ENCODE assay signal across 22 cellular contexts in genomic region chr5:157184117-157184516, GRCh38. TPM values are rescaled to one million over a fixed set of nuclear protein-coding genes. Genes with fewer than 3 reads are reported as not detected.
DNase-seq lines count a peak whose midpoint lies in the region; ATAC-seq and TF ChIP-seq lines count a peak whose summit lies in the region.
"Had no signal": no experiment of that assay in that cellular context is flagged by ENCODE, and none has a peak within 500 bp of the region (broad histone marks: within the 10 kb centered on the region; RNA-seq: fewer than 3 reads in every experiment).

No MANE protein-coding gene starts in this region.

- H3K27ac Mint-ChIP-seq in activated naive CD4-positive, alpha-beta T cell treated with anti-CD3 and anti-CD28 coated beads, Interleukin-2, amount 50 U/mL, for 24 hours: peak overlapping the region; percentile 92
- H3K27ac Mint-ChIP-seq in T-helper 17 cell: peak overlapping the region; percentile 97

- peak overlapping the region; percentile 90 for H3K27ac ChIP-seq in effector memory CD4-positive, alpha-beta T cell (ENCODE audit: insufficient read depth, low read length, poor library complexity, severe bottlenecking)
- H3K27ac ChIP-seq in stomach: no peak overlapping the region
- H3K27ac ChIP-seq: esophagus squamous epithelium, neutrophil, SJCRH30, transverse colon had no signal

- no peaks in the 10 kb centered on the region for H3K27me3 Mint-ChIP-seq in activated naive CD4-positive, alpha-beta T cell treated with anti-CD3 and anti-CD28 coated beads, Interleukin-2, amount 50 U/mL, for 24 hours
- H3K27me3 Mint-ChIP-seq in T-helper 17 cell: no peaks in the 10 kb centered on the region

- no peak for ATAC-seq in T-helper 17 cell
- no peak for ATAC-seq in GM19455 (IDR thresholded peaks at IDR 0.05; ENCODE audit: unreplicated experiment)

- peaks cover 18% of the 10 kb centered on the region for H3K36me3 ChIP-seq in effector memory CD4-positive, alpha-beta T cell (ENCODE audit: control insufficient read depth, insufficient read depth, low read length)
- H3K36me3 ChIP-seq in stomach: no peaks in the 10 kb centered on the region
- H3K36me3 ChIP-seq: esophagus squamous epithelium, HAP-1, neutrophil, SJCRH30, transverse colon had no signal

- peaks cover 52% of the 10 kb centered on the region for H3K36me3 Mint-ChIP-seq in activated naive CD4-positive, alpha-beta T cell treated with anti-CD3 and anti-CD28 coated beads, Interleukin-2, amount 50 U/mL, for 24 hours
- H3K36me3 Mint-ChIP-seq in T-helper 17 cell (ENCODE audit: low read depth): peaks cover 23% of the 10 kb centered on the region

- TF ChIP-seq CTCF in stomach (IDR thresholded peaks at IDR 0.05): no peak

- 63 to 84% (median 67%) methylated on average over 3 to 7 of the region's 7 CpGs for WGBS in stomach, 5 donors

- H3K4me3 Mint-ChIP-seq in activated naive CD4-positive, alpha-beta T cell treated with anti-CD3 and anti-CD28 coated beads, Interleukin-2, amount 50 U/mL, for 24 hours: peak overlapping the region; percentile 96
- H3K4me3 Mint-ChIP-seq in T-helper 17 cell: peak overlapping the region; percentile 97

- no peaks in the 10 kb centered on the region for H3K9me3 ChIP-seq in T-helper 17 cell (ENCODE audit: control insufficient read depth, low read length, poor library complexity, severe bottlenecking)
- no peaks in the 10 kb centered on the region for H3K9me3 ChIP-seq in effector memory CD4-positive, alpha-beta T cell (ENCODE audit: control insufficient read depth, low read length)
- peaks cover 0 to 10% (median 4%) of the 10 kb centered on the region in 4 donors for H3K9me3 ChIP-seq in stomach
- H3K9me3 ChIP-seq: esophagus squamous epithelium, HAP-1, neutrophil, SJCRH30, transverse colon had no signal

- H3K4me3 ChIP-seq in effector memory CD4-positive, alpha-beta T cell (ENCODE audit: insufficient read depth, low read depth, low read length, poor library complexity, severe bottlenecking): peak overlapping the region; percentile 81
- H3K4me3 ChIP-seq in stomach: peak overlapping the region in 3 of 4 donors; percentile 5 to 28 (median 13)
- H3K4me3 ChIP-seq: HAP-1, SJCRH30 had no signal

- TF ChIP-seq POLR2A in stomach (IDR thresholded peaks at IDR 0.05): no peak

- no peak for TF ChIP-seq EP300 in stomach (IDR thresholded peaks at IDR 0.05)

- H3K4me1 ChIP-seq in effector memory CD4-positive, alpha-beta T cell (ENCODE audit: control insufficient read depth, insufficient read depth, low read length, poor library complexity, severe bottlenecking): peaks cover 45% of the 10 kb centered on the region
- H3K4me1 ChIP-seq in stomach: no peaks in the 10 kb centered on the region
- H3K4me1 ChIP-seq: esophagus squamous epithelium, HAP-1, SJCRH30, transverse colon had no signal

- peaks cover 47% of the 10 kb centered on the region for H3K4me1 Mint-ChIP-seq in activated naive CD4-positive, alpha-beta T cell treated with anti-CD3 and anti-CD28 coated beads, Interleukin-2, amount 50 U/mL, for 24 hours
- peaks cover 54% of the 10 kb centered on the region for H3K4me1 Mint-ChIP-seq in T-helper 17 cell

- no peaks in the 10 kb centered on the region for H3K9me3 Mint-ChIP-seq in activated naive CD4-positive, alpha-beta T cell treated with anti-CD3 and anti-CD28 coated beads, Interleukin-2, amount 50 U/mL, for 24 hours

- no peak for DNase-seq in activated naive CD4-positive, alpha-beta T cell treated with anti-CD3 and anti-CD28 coated beads, Interleukin-2, amount 50 U/mL, for 16 hours
- DNase-seq in T-helper 17 cell (no peak), stomach (no peak), HCEC 1CT (no peak)
- DNase-seq in effector memory CD4-positive, alpha-beta T cell: no peak
- no peak for DNase-seq in stimulated activated CD8-positive, alpha-beta memory T cell treated with anti-CD3 and anti-CD28 coated beads, Interleukin-4, amount 100 ng/mL, for 48 hours
- DNase-seq: activated CD4-positive, CD25-positive, alpha-beta regulatory T cell treated with anti-CD3 and anti-CD28 coated beads, Interleukin-2, amount 50 U/mL, for 72 hours; aorta; DMS79 treated with DMSO at 0.1 percent for 48 hours; effector CD4-positive, alpha-beta T cell; esophagus squamous epithelium; IMR-90; midbrain; NCI-H1694; NCI-H345; stimulated activated CD4-positive, alpha-beta T cell treated with anti-CD3 and anti-CD28 coated beads, Interleukin-12 subunit alpha, Interleukin-12 subunit beta, amount 100 ng/mL, for 4 hours; transverse colon had no signal

- intact Hi-C loops in stomach (cut with DNase I; ENCODE audit: low total_unique reads): no loop called here

- no peaks in the 10 kb centered on the region for H3K27me3 ChIP-seq in effector memory CD4-positive, alpha-beta T cell (replicated peaks; ENCODE audit: control insufficient read depth, insufficient read depth, low read length, poor library complexity, severe bottlenecking)
- H3K27me3 ChIP-seq in stomach: peaks cover 0 to 9% (median 0%) of the 10 kb centered on the region in 3 donors
- H3K27me3 ChIP-seq: transverse colon had no signal

RNA-seq across cellular contexts. Expression of gene ITK, which starts 3.5 kb away (rescaled TPM):
- 100 to 1,000 TPM; 235 to 319 TPM for total RNA-seq in T-helper 17 cell
- 1 to 10 TPM in 3 of 5 donors, under 1 TPM in 1, not detected in 1; 0.58 to 9.9 (median 6.9) TPM for total RNA-seq in stomach
- polyA plus RNA-seq in stomach: 1 to 10 TPM in 1 of 3 donors, under 1 TPM in 2; 0.90 to 2.3 (median 0.93) TPM
- total RNA-seq: IMR-90, SJCRH30 had no signal
- polyA plus RNA-seq: IMR-90 had no signal

RNA-seq across cellular contexts. Expression of gene GARIN3, which starts 18.1 kb away (rescaled TPM):
- total RNA-seq in T-helper 17 cell: not detected
- not detected for total RNA-seq in stomach
- not detected for polyA plus RNA-seq in stomach
- total RNA-seq: aorta, esophagus squamous epithelium, IMR-90, SJCRH30, transverse colon had no signal
- polyA plus RNA-seq: aorta, IMR-90 had no signal

RNA-seq across cellular contexts. Expression of gene MED7, which starts 41.5 kb away (rescaled TPM):
- 1 to 10 TPM; 6.3 to 7.8 TPM for total RNA-seq in T-helper 17 cell
- 10 to 100 TPM in 2 of 5 donors, 1 to 10 TPM in 2, not detected in 1; 4.5 to 20.7 (median 10.0) TPM for total RNA-seq in stomach
- 10 to 100 TPM; 10.0 to 15.0 (median 10.3) TPM for polyA plus RNA-seq in stomach

Comparison
In these comparisons a context has a peak if more than half of its experiments do, and no peak if none do; other contexts are left out.
1. RNA of gene ITK, which starts 3.5 kb away (total RNA-seq): 235 to 319 TPM in T-helper 17 cell; 0.58 to 9.9 TPM in stomach; every median in the first group is over 10 times any median in the second.